ENCODE assay signal across 8 cellular contexts in the genomic region with DNA sequence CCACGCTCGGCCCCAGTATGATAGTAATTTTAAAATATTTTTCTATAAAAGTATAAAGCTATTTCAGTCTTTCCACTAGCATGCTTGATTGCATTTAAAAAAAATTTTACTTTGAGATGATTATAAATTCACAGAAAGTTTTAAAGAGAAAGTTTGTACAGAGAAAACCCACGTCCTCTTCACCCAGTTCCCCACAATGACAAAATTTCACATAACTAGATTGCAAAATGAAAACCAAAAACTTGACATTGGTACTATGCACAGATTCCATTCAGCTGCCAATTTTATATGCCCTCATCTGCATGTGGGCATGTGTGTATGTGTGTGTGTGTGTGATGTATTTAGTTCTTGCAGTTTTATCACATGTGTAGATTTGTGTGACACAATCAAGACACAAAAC. TPM values are rescaled to one million over a fixed set of nuclear protein-coding genes. Genes with fewer than 3 reads are reported as not detected.
"Had no signal": no experiment of that assay in that cellular context is flagged by ENCODE, and none has a peak within 500 bp of the region (broad histone marks: within the 10 kb centered on the region; RNA-seq: fewer than 3 reads in every experiment).

No MANE protein-coding gene starts in this region.

- H3K4me3 ChIP-seq: GM12878 had no signal

- FAIRE-seq: G401.6, GM12892, GM18507, GM19239 had no signal

- ATAC-seq: GM12878 had no signal

- DNase-seq: GDM1, GF-D8 had no signal

RNA-seq across cellular contexts. Expression of gene BARHL1, which starts 57.1 kb away (rescaled TPM):
- total RNA-seq: G401, GM12878 had no signal
- polyA plus RNA-seq: GM12878 had no signal
